Comparison of ENCODE assay signal across 8 cellular contexts in genomic region chr1:226125097-226125630, GRCh38.
DNase-seq lines count a peak whose midpoint lies in the region; ATAC-seq and TF ChIP-seq lines count a peak whose summit lies in the region.

No MANE protein-coding gene starts in this region.

- CTCF ChIA-PET in Caco-2 (lab: Charles Lee): interaction anchor here (0.6 to 2.1 kb wide), 20 partner anchors 15 to 347 kb away, joined by 3 to 42 read pairs (median 5); partner anchors contain the start of genes H3-3A, LIN9 and SRP9

- peak overlapping the region; percentile 48 for H3K27ac Mint-ChIP-seq in Caco-2 (ENCODE audit: unreplicated experiment)
- H3K27ac Mint-ChIP-seq in T-helper 2 cell treated with Interferon-gamma antibody and Interleukin-4, amounts not matched to agents 5 μg/mL and 100 μg/mL, for 36 hours: peak overlapping the region; percentile 38

- intact Hi-C loops in Caco-2 (cut with micrococcal nuclease; ENCODE audit: unreplicated experiment) (loop anchor here (1.0 to 5.0 kb wide), 5 partner anchors 25 to 282 kb away; partner anchors contain the start of genes ACBD3 and PARP1), adrenal gland (cut with DNase I) (loop anchor here (2.0 to 5.0 kb wide), 2 partner anchors 70 to 207 kb away; no protein-coding TSS in a partner anchor), left ventricle myocardium superior (cut with micrococcal nuclease) (loop anchor here (10.0 kb wide), 1 partner anchor 60 kb away; the partner anchor contains the start of gene ACBD3)

- H3K4me3 ChIP-seq in Caco-2 (ENCODE audit: low read depth, low read length): no peak overlapping the region
- H3K4me3 ChIP-seq in adrenal gland: no peak overlapping the region
- no peak overlapping the region for H3K4me3 ChIP-seq in retinal pigment epithelial cell (ENCODE audit: low read length)

- ATAC-seq in left ventricle myocardium superior: peak; percentile 51
- ATAC-seq in HG03378 (IDR thresholded peaks at IDR 0.05; ENCODE audit: unreplicated experiment): no peak

- H3K36me3 Mint-ChIP-seq in Caco-2 (ENCODE audit: insufficient read depth, unreplicated experiment): peaks cover 24% of the 10 kb centered on the region
- H3K36me3 Mint-ChIP-seq in T-helper 2 cell treated with Interferon-gamma antibody and Interleukin-4, amounts not matched to agents 5 μg/mL and 100 μg/mL, for 36 hours (ENCODE audit: low read depth): no peaks in the 10 kb centered on the region

- peak; percentile 86 to 93 for DNase-seq in Caco-2
- DNase-seq in H4 (ENCODE audit: low spot score): peak; percentile 68
- peak; percentile 79 for DNase-seq in NCI-H1694 treated with DMSO at 0.1 percent for 48 hours (lab: John Stamatoyannopoulos, UW)
- DNase-seq in T-helper 2 cell treated with Interferon-gamma antibody and Interleukin-4, amounts not matched to agents 5 μg/mL and 100 μg/mL, for 36 hours (ENCODE audit: low spot score): peak; percentile 81
- peak; percentile 69 to 92 (median 86) for DNase-seq in adrenal gland
- peak; percentile 90 for DNase-seq in left ventricle myocardium superior
- no peak for DNase-seq in retinal pigment epithelial cell (ENCODE audit: low read depth)

- peak; percentile 88 to 93 for TF ChIP-seq CTCF in Caco-2 (IDR thresholded peaks at IDR 0.05; ENCODE audit: insufficient read depth in 1 of 2, low read depth in 1 of 2, low read length in 1 of 2, severe bottlenecking in 1 of 2, unreplicated experiment in 1 of 2)
- peak; percentile 79 to 96 (median 88) for TF ChIP-seq CTCF in adrenal gland (IDR thresholded peaks at IDR 0.05)
- peak; percentile 97 for TF ChIP-seq CTCF in retinal pigment epithelial cell (conservative IDR thresholded peaks at IDR 0.05; ENCODE audit: low read depth, low read length)

- H3K36me3 ChIP-seq in Caco-2 (ENCODE audit: control insufficient read depth, insufficient read depth, low read length) (no peaks in the 10 kb centered on the region), adrenal gland (replicated peaks in 1 of 2) (no peaks in the 10 kb centered on the region)

- 0 to 4% (median 2%) methylated on average over 4 to 12 of the region's 12 CpGs for WGBS in adrenal gland, 4 donors

- H3K27me3 ChIP-seq in Caco-2 (replicated peaks; ENCODE audit: control insufficient read depth, insufficient read depth, low read length) (no peaks in the 10 kb centered on the region), adrenal gland (peaks cover 8% of the 10 kb centered on the region)

- H3K4me1 ChIP-seq in Caco-2: peaks cover 31% of the 10 kb centered on the region
- H3K4me1 ChIP-seq in adrenal gland (replicated peaks in 1 of 2): peaks cover 4 to 12% of the 10 kb centered on the region in 2 donors

- no peaks in the 10 kb centered on the region for H3K27me3 Mint-ChIP-seq in Caco-2 (ENCODE audit: insufficient read depth, unreplicated experiment)
- H3K27me3 Mint-ChIP-seq in T-helper 2 cell treated with Interferon-gamma antibody and Interleukin-4, amounts not matched to agents 5 μg/mL and 100 μg/mL, for 36 hours (ENCODE audit: low read depth): peaks cover 2% of the 10 kb centered on the region

- TF ChIP-seq POLR2A in adrenal gland (IDR thresholded peaks at IDR 0.05): no peak

- H3K27ac ChIP-seq in adrenal gland: no peak overlapping the region

- H3K4me3 Mint-ChIP-seq in Caco-2 (ENCODE audit: unreplicated experiment): peak overlapping the region; percentile 13
- H3K4me3 Mint-ChIP-seq in T-helper 2 cell treated with Interferon-gamma antibody and Interleukin-4, amounts not matched to agents 5 μg/mL and 100 μg/mL, for 36 hours: peak overlapping the region; percentile 12

- H3K4me1 Mint-ChIP-seq in Caco-2 (ENCODE audit: low read depth, unreplicated experiment): peaks cover 27% of the 10 kb centered on the region
- H3K4me1 Mint-ChIP-seq in T-helper 2 cell treated with Interferon-gamma antibody and Interleukin-4, amounts not matched to agents 5 μg/mL and 100 μg/mL, for 36 hours (ENCODE audit: low read depth): peaks cover 46% of the 10 kb centered on the region

- no peaks in the 10 kb centered on the region for H3K9me3 ChIP-seq in Caco-2
- H3K9me3 ChIP-seq in adrenal gland (replicated peaks in 1 of 3): no peaks in the 10 kb centered on the region

- POLR2A ChIA-PET in Caco-2 (lab: Charles Lee): interaction anchor here (0.7 to 0.8 kb wide), 3 partner anchors 28 to 81 kb away, joined by 3 read pairs; no protein-coding TSS in a partner anchor

- no TSS peak for BruUV-seq in Caco-2 (replicated peaks; lab: Mats Ljungman, UMichigan)

- no peaks in the 10 kb centered on the region for H3K9me3 Mint-ChIP-seq in Caco-2 (ENCODE audit: unreplicated experiment)
- no peaks in the 10 kb centered on the region for H3K9me3 Mint-ChIP-seq in T-helper 2 cell treated with Interferon-gamma antibody and Interleukin-4, amounts not matched to agents 5 μg/mL and 100 μg/mL, for 36 hours
